In the genomic region with DNA sequence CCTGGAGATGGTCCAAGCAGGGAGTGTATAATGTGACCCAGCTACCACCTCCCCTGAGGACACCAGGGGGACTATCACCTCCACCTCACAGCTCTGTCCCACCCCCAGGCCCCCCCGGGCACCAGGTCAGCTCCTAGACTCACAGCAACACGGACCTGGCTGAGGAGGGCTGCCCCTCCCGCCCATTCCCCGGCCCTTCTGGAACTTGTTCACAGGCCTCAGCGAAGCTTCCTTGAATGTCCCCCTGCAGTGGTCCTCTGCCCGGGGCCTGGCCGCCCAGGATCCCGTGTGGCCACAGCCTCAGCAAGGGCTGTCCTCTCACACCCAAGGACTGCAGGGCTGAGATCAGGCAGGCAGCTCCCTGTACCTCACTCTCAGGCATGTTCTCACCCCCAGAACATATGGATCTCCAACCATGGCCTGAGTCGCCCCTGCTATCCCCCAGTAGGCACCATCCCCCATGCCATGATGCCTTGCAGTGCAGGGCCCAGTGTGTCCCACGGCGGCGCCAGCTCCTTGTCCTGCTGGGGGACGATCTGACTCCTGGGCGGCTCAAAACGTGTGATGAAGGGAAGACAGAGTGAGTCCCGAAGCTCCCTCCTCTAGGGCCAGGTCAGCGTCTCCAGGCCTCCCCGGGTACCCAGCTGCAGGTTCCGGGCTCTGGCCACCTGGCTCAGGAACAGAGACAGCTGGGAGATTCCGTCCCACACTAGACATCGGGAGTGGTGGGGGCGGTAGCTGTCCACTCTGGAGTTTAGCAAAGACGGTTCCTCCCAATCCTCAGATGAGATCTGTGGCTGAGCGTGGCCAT, we compare ENCODE assay signal across 18 cellular contexts.
DNase-seq lines count a peak whose midpoint lies in the region; ATAC-seq, FAIRE-seq and TF ChIP-seq lines count a peak whose summit lies in the region.
"Had no signal": no experiment of that assay in that cellular context is flagged by ENCODE, and none has a peak within 500 bp of the region (broad histone marks: within the 10 kb centered on the region; RNA-seq: fewer than 3 reads in every experiment).

No MANE protein-coding gene starts in this region.

- no peaks in the 10 kb centered on the region for H3K36me3 ChIP-seq in H7 (replicated peaks; ENCODE audit: control insufficient read depth, insufficient read depth, low read length)
- no peaks in the 10 kb centered on the region for H3K36me3 ChIP-seq in kidney (ENCODE audit: control insufficient read depth in 1 of 2, insufficient read depth in 2 of 2, low read length in 2 of 2)
- H3K36me3 ChIP-seq in ascending aorta = no peaks in the 10 kb centered on the region
- H3K36me3 ChIP-seq: HAP-1 had no signal

- intact Hi-C loops in Right ventricle myocardium superior (cut with DNase I) = no loop called here
- intact Hi-C loops in cardiac septum (cut with DNase I) = no loop called here
- intact Hi-C loops in kidney (cut with DNase I) = no loop called here
- intact Hi-C loops in ascending aorta (cut with DNase I) = no loop called here

- H3K4me3 ChIP-seq in H7 (ENCODE audit: insufficient read depth, low read depth, low read length) (no peak overlapping the region), kidney (ENCODE audit: low read length in 2 of 2) (no peak overlapping the region), ascending aorta (no peak overlapping the region)
- H3K4me3 ChIP-seq: BLaER1, GM23248, HAP-1 had no signal

- H3K9ac ChIP-seq in kidney (ENCODE audit: low read length in 2 of 2) = no peak overlapping the region
- H3K9ac ChIP-seq: BLaER1, GM23248 had no signal

- DNase-seq in Right ventricle myocardium superior = peak; percentile 21
- DNase-seq in cardiac septum (ENCODE audit: low spot score) = no peak
- peak; percentile 59 for DNase-seq in H7
- DNase-seq in kidney = peak; percentile 47
- DNase-seq in stimulated activated effector memory CD8-positive, alpha-beta T cell treated with anti-CD3 and anti-CD28 coated beads, Interleukin-12 subunit alpha, Interleukin-12 subunit beta, amount 100 ng/mL, for 72 hours (ENCODE audit: low spot score in 2 of 2) = no peak
- no peak for DNase-seq in osteocyte (ENCODE audit: extremely low spot score, unreplicated experiment)
- no peak for DNase-seq in ascending aorta (ENCODE audit: low spot score in 2 of 2)
- DNase-seq: 8988T, AML-193, Caco-2, DMS53, GF-D8, GM23248, HFFc6 had no signal

- H3K27me3 Mint-ChIP-seq in osteocyte (ENCODE audit: unreplicated experiment) = no peaks in the 10 kb centered on the region
- H3K27me3 Mint-ChIP-seq: CD8-positive, alpha-beta memory T cell had no signal

- FAIRE-seq in kidney (lab: Jason Lieb, UNC) = no peak

- ATAC-seq in Right ventricle myocardium superior (ENCODE audit: poor library complexity) = no peak
- ATAC-seq in stimulated activated effector memory CD8-positive, alpha-beta T cell treated with anti-CD3 and anti-CD28 coated beads, Interleukin-12 subunit alpha, Interleukin-12 subunit beta, amount 100 ng/mL, for 72 hours = peak; percentile 22
- ATAC-seq in HG02588 (IDR thresholded peaks at IDR 0.05; ENCODE audit: unreplicated experiment) = no peak

- peaks cover 2% of the 10 kb centered on the region for H3K9me3 Mint-ChIP-seq in stimulated activated effector memory CD8-positive, alpha-beta T cell treated with anti-CD3 and anti-CD28 coated beads, Interleukin-12 subunit alpha, Interleukin-12 subunit beta, amount 100 ng/mL, for 72 hours
- H3K9me3 Mint-ChIP-seq in osteocyte (ENCODE audit: unreplicated experiment) = peaks cover 6% of the 10 kb centered on the region
- H3K9me3 Mint-ChIP-seq: CD8-positive, alpha-beta memory T cell had no signal

- TF ChIP-seq CTCF in kidney (IDR thresholded peaks at IDR 0.05; ENCODE audit: borderline replicate concordance, extremely low read depth, insufficient read depth) (no peak), osteocyte (IDR thresholded peaks at IDR 0.05) (no peak), ascending aorta (IDR thresholded peaks at IDR 0.05) (no peak)

- no peak overlapping the region for H3K4me3 Mint-ChIP-seq in stimulated activated effector memory CD8-positive, alpha-beta T cell treated with anti-CD3 and anti-CD28 coated beads, Interleukin-12 subunit alpha, Interleukin-12 subunit beta, amount 100 ng/mL, for 72 hours
- no peak overlapping the region for H3K4me3 Mint-ChIP-seq in osteocyte (ENCODE audit: unreplicated experiment)
- H3K4me3 Mint-ChIP-seq: CD8-positive, alpha-beta memory T cell; HFFc6 had no signal

- H3K27me3 ChIP-seq in H7 (ENCODE audit: control insufficient read depth, insufficient read depth, low read length) (no peaks in the 10 kb centered on the region), ascending aorta (no peaks in the 10 kb centered on the region)
- H3K27me3 ChIP-seq: BLaER1 had no signal

- H3K4me1 ChIP-seq in kidney (ENCODE audit: control insufficient read depth in 1 of 2, insufficient read depth in 1 of 2, low read depth in 1 of 2, low read length in 2 of 2) = no peaks in the 10 kb centered on the region
- H3K4me1 ChIP-seq in ascending aorta = no peaks in the 10 kb centered on the region
- H3K4me1 ChIP-seq: Caco-2, HAP-1 had no signal

- no peak overlapping the region for H3K27ac ChIP-seq in kidney (ENCODE audit: low read depth in 2 of 2, low read length in 2 of 2)
- no peak overlapping the region for H3K27ac ChIP-seq in ascending aorta
- H3K27ac ChIP-seq: BLaER1, GM23248 had no signal

- H3K27ac Mint-ChIP-seq in stimulated activated effector memory CD8-positive, alpha-beta T cell treated with anti-CD3 and anti-CD28 coated beads, Interleukin-12 subunit alpha, Interleukin-12 subunit beta, amount 100 ng/mL, for 72 hours = no peak overlapping the region
- no peak overlapping the region for H3K27ac Mint-ChIP-seq in osteocyte (ENCODE audit: unreplicated experiment)
- H3K27ac Mint-ChIP-seq: HFFc6 had no signal

- H3K9me3 ChIP-seq in kidney (ENCODE audit: control insufficient read depth in 1 of 2, low read length in 2 of 2) (peaks cover 2 to 12% of the 10 kb centered on the region in 2 donors), ascending aorta (peaks cover 0 to 3% of the 10 kb centered on the region in 2 donors)
- H3K9me3 ChIP-seq: HAP-1 had no signal

- no peaks in the 10 kb centered on the region for H3K4me1 Mint-ChIP-seq in stimulated activated effector memory CD8-positive, alpha-beta T cell treated with anti-CD3 and anti-CD28 coated beads, Interleukin-12 subunit alpha, Interleukin-12 subunit beta, amount 100 ng/mL, for 72 hours
- H3K4me1 Mint-ChIP-seq in osteocyte (ENCODE audit: unreplicated experiment) = no peaks in the 10 kb centered on the region

- no peaks in the 10 kb centered on the region for H3K36me3 Mint-ChIP-seq in stimulated activated effector memory CD8-positive, alpha-beta T cell treated with anti-CD3 and anti-CD28 coated beads, Interleukin-12 subunit alpha, Interleukin-12 subunit beta, amount 100 ng/mL, for 72 hours
- H3K36me3 Mint-ChIP-seq in osteocyte (ENCODE audit: unreplicated experiment) = no peaks in the 10 kb centered on the region
- H3K36me3 Mint-ChIP-seq: CD8-positive, alpha-beta memory T cell had no signal

Comparison
In these comparisons a context has a peak if more than half of its experiments do, and no peak if none do; other contexts are left out.
1. DNase-seq: peak in Right ventricle myocardium superior (single experiment), H7 (single experiment) and kidney (single experiment); none in cardiac septum (single experiment), stimulated activated effector memory CD8-positive, alpha-beta T cell treated with anti-CD3 and anti-CD28 coated beads, Interleukin-12 subunit alpha, Interleukin-12 subunit beta, amount 100 ng/mL, for 72 hours (0 of 2), osteocyte (single experiment) and ascending aorta (0 of 2).